In genomic region chr3:11727207-11727606, GRCh38 we compare ENCODE assay signal across 22 cellular contexts.
"Had no signal": no experiment of that assay in that cellular context is flagged by ENCODE, and none has a peak within 500 bp of the region (broad histone marks: within the 10 kb centered on the region; RNA-seq: fewer than 3 reads in every experiment).

No MANE protein-coding gene starts in this region.

- H3K27ac ChIP-seq: cardiac muscle cell, heart left ventricle, lower lobe of right lung, right lobe of liver, thoracic aorta, upper lobe of left lung, VCaP had no signal

- ATAC-seq: activated CD4-positive, CD25-positive, alpha-beta regulatory T cell treated with anti-CD3 and anti-CD28 coated beads, Interleukin-2, amount 50 U/mL, for 24 hours; activated CD8-positive, alpha-beta memory T cell treated with anti-CD3 and anti-CD28 coated beads, Interleukin-2, amount 10 ng/mL, durations not matched to agents 7 days and 5 days; activated CD8-positive, alpha-beta T cell treated with anti-CD3 and anti-CD28 coated beads for 36 hours; activated naive CD8-positive, alpha-beta T cell treated with anti-CD3 and anti-CD28 coated beads, Interleukin-2, amount 50 U/mL, for 24 hours; heart left ventricle; lower lobe of right lung; naive thymus-derived CD4-positive, alpha-beta T cell; right lobe of liver; T-cell had no signal

- H3K9me3 ChIP-seq: heart left ventricle, lower lobe of right lung, right lobe of liver, thoracic aorta, upper lobe of left lung had no signal

- FAIRE-seq: keratinocyte, small intestine had no signal

- H3K4me1 ChIP-seq: heart left ventricle, lower lobe of right lung, right lobe of liver, upper lobe of left lung had no signal

- DNase-seq: activated CD4-positive, alpha-beta T cell treated with anti-CD3 and anti-CD28 coated beads, Interleukin-2, amount 10 ng/mL, durations not matched to agents 7 days and 5 days; activated CD8-positive, alpha-beta memory T cell treated with anti-CD3 and anti-CD28 coated beads, Interleukin-2, amount 10 ng/mL, durations not matched to agents 7 days and 5 days; activated CD8-positive, alpha-beta T cell treated with anti-CD3 and anti-CD28 coated beads for 36 hours; activated gamma-delta T cell; activated naive CD4-positive, alpha-beta T cell treated with anti-CD3 and anti-CD28 coated beads, Interleukin-2, amount 50 U/mL, for 16 hours; activated naive CD8-positive, alpha-beta T cell treated with anti-CD3 and anti-CD28 coated beads, Interleukin-2, amount 50 U/mL, for 24 hours; activated T-cell treated with anti-CD3 and anti-CD28 coated beads for 4 hours; heart left ventricle; lower lobe of right lung; naive thymus-derived CD4-positive, alpha-beta T cell; occipital lobe; right lobe of liver; small intestine; stimulated activated CD4-positive, alpha-beta T cell treated with anti-CD3 and anti-CD28 coated beads, Interleukin-15, amount 100 ng/mL, for 24 hours; stimulated activated naive CD4-positive, alpha-beta T cell; T-cell; upper lobe of left lung had no signal

- H3K4me3 ChIP-seq: cardiac muscle cell, heart left ventricle, lower lobe of right lung, right lobe of liver, thoracic aorta, upper lobe of left lung had no signal

- H3K36me3 ChIP-seq: cardiac muscle cell, heart left ventricle, lower lobe of right lung, right lobe of liver, thoracic aorta, upper lobe of left lung had no signal

- H3K27me3 ChIP-seq: heart left ventricle, right lobe of liver, upper lobe of left lung had no signal
